ENCODE assay signal across 21 cellular contexts in the genomic region with DNA sequence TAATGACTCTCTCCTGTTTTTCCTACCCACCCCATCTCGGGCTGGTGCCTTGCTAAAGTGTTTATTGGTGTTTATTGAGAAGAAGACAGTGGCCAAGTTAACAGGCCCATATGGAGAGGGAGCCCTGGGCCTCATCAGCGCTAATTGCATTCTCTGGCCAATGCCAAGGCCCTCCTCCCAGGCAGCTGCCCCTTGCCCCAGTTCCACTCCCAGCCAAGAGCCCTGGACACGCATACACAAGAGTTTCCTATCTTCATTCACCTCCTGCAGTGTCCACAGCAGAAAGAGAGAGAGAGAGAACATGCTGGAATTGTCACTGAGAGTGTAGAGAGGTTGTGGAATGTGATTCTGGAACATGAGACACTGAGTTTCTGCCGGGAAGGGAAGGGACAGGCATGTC. TPM values are rescaled to one million over a fixed set of nuclear protein-coding genes. Genes with fewer than 3 reads are reported as not detected.
DNase-seq lines count a peak whose midpoint lies in the region; ATAC-seq, FAIRE-seq and TF ChIP-seq lines count a peak whose summit lies in the region.
"Had no signal": no experiment of that assay in that cellular context is flagged by ENCODE, and none has a peak within 500 bp of the region (broad histone marks: within the 10 kb centered on the region; RNA-seq: fewer than 3 reads in every experiment).

No MANE protein-coding gene starts in this region.

- intact Hi-C loops in PC-3 (cut with micrococcal nuclease) (no loop called here), kidney (cut with DNase I) (no loop called here)

- H3K4me3 ChIP-seq in PC-3 (ENCODE audit: low read length) (no peak overlapping the region; the same call in 1 of the 2 replicates), kidney (ENCODE audit: low read length in 2 of 2) (no peak overlapping the region)
- H3K4me3 ChIP-seq: K562 had no signal

- H3K79me2 ChIP-seq in PC-3 (ENCODE audit: low read length), result peaks cover 4% of the 10 kb centered on the region; the same call in 1 of the 2 replicates

- H3K9ac ChIP-seq in PC-3 (ENCODE audit: low read length) (no peak overlapping the region), kidney (ENCODE audit: low read length in 2 of 2) (no peak overlapping the region)

- H3K36me3 Mint-ChIP-seq in stimulated activated effector memory CD8-positive, alpha-beta T cell treated with anti-CD3 and anti-CD28 coated beads, Interleukin-12 subunit alpha, Interleukin-12 subunit beta, amount 100 ng/mL, for 72 hours, result no peaks in the 10 kb centered on the region
- no peaks in the 10 kb centered on the region for H3K36me3 Mint-ChIP-seq in endothelial cell (ENCODE audit: low read depth, unreplicated experiment)
- H3K36me3 Mint-ChIP-seq: CD4-positive, CD25-positive, alpha-beta regulatory T cell; T-cell had no signal

- no peaks in the 10 kb centered on the region for H4K20me1 ChIP-seq in PC-3 (ENCODE audit: low read length)

- no TSS peak for BruUV-seq in PC-3 (replicated peaks; lab: Mats Ljungman, UMichigan)

- H3K4me1 ChIP-seq in PC-3 (ENCODE audit: insufficient read depth, low read length), result peaks cover 36% of the 10 kb centered on the region
- peaks cover 0 to 4% of the 10 kb centered on the region in 2 donors for H3K4me1 ChIP-seq in kidney (ENCODE audit: control insufficient read depth in 1 of 2, insufficient read depth in 1 of 2, low read depth in 1 of 2, low read length in 2 of 2)

- no peaks in the 10 kb centered on the region for H3K4me1 Mint-ChIP-seq in stimulated activated effector memory CD8-positive, alpha-beta T cell treated with anti-CD3 and anti-CD28 coated beads, Interleukin-12 subunit alpha, Interleukin-12 subunit beta, amount 100 ng/mL, for 72 hours
- no peaks in the 10 kb centered on the region for H3K4me1 Mint-ChIP-seq in endothelial cell (ENCODE audit: unreplicated experiment)
- H3K4me1 Mint-ChIP-seq: activated T-helper 17 cell treated with anti-CD3 and anti-CD28 coated beads, Interleukin-2, amount 50 U/mL, for 72 hours; CD4-positive, CD25-positive, alpha-beta regulatory T cell; central memory CD8-positive, alpha-beta T cell; T-cell had no signal

- H2AFZ ChIP-seq in PC-3 (ENCODE audit: low read length), result no peak overlapping the region

- FAIRE-seq in kidney (lab: Jason Lieb, UNC), result no peak
- FAIRE-seq: K562 had no signal

- peak overlapping the region; percentile 73 for H3K4me2 ChIP-seq in PC-3 (ENCODE audit: low read length)

- DNase-seq in PC-3, result no peak
- peak; percentile 16 for DNase-seq in fibroblast of gingiva (ENCODE audit: low read depth)
- peak; percentile 32 for DNase-seq in kidney
- no peak for DNase-seq in stimulated activated effector memory CD8-positive, alpha-beta T cell treated with anti-CD3 and anti-CD28 coated beads, Interleukin-12 subunit alpha, Interleukin-12 subunit beta, amount 100 ng/mL, for 72 hours (ENCODE audit: low spot score in 2 of 2)
- DNase-seq in endothelial cell (ENCODE audit: low spot score), result no peak
- DNase-seq: activated CD4-positive, alpha-beta T cell treated with anti-CD3 and anti-CD28 coated beads for 48 hours; CD4-positive, CD25-positive, alpha-beta regulatory T cell; DMS153; MV-4-11; NCI-H187; NCI-H69; stimulated activated CD4-positive, alpha-beta T cell treated with anti-CD3 and anti-CD28 coated beads, Interleukin-15, amount 100 ng/mL, for 24 hours; T-cell had no signal

- H3K9me3 ChIP-seq in PC-3 (ENCODE audit: low read length), result no peaks in the 10 kb centered on the region
- H3K9me3 ChIP-seq in kidney (ENCODE audit: control insufficient read depth in 1 of 2, low read length in 2 of 2), result no peaks in the 10 kb centered on the region

- no peak overlapping the region for H3K4me3 Mint-ChIP-seq in stimulated activated effector memory CD8-positive, alpha-beta T cell treated with anti-CD3 and anti-CD28 coated beads, Interleukin-12 subunit alpha, Interleukin-12 subunit beta, amount 100 ng/mL, for 72 hours
- no peak overlapping the region for H3K4me3 Mint-ChIP-seq in endothelial cell (ENCODE audit: unreplicated experiment)
- H3K4me3 Mint-ChIP-seq: activated T-helper 17 cell treated with anti-CD3 and anti-CD28 coated beads, Interleukin-2, amount 50 U/mL, for 72 hours; CD4-positive, CD25-positive, alpha-beta regulatory T cell; central memory CD8-positive, alpha-beta T cell; T-cell had no signal

- H3K9me2 ChIP-seq in PC-3 (replicated peaks; ENCODE audit: low read length), result no peaks in the 10 kb centered on the region

- no peaks in the 10 kb centered on the region for H3K27me3 ChIP-seq in PC-3 (ENCODE audit: low read length)

- H3K36me3 ChIP-seq in PC-3 (ENCODE audit: low read depth, low read length) (no peaks in the 10 kb centered on the region), kidney (ENCODE audit: control insufficient read depth in 1 of 2, insufficient read depth in 2 of 2, low read length in 2 of 2) (no peaks in the 10 kb centered on the region)

- CTCF ChIA-PET in PC-3 (lab: Charles Lee), result no interaction called here

- peak overlapping the region; percentile 17 for H3K27ac Mint-ChIP-seq in stimulated activated effector memory CD8-positive, alpha-beta T cell treated with anti-CD3 and anti-CD28 coated beads, Interleukin-12 subunit alpha, Interleukin-12 subunit beta, amount 100 ng/mL, for 72 hours
- H3K27ac Mint-ChIP-seq in endothelial cell (ENCODE audit: unreplicated experiment), result no peak overlapping the region
- H3K27ac Mint-ChIP-seq: activated T-helper 17 cell treated with anti-CD3 and anti-CD28 coated beads, Interleukin-2, amount 50 U/mL, for 72 hours; CD4-positive, CD25-positive, alpha-beta regulatory T cell; T-cell had no signal

- ATAC-seq in PC-3, result peak; percentile 29
- ATAC-seq in stimulated activated effector memory CD8-positive, alpha-beta T cell treated with anti-CD3 and anti-CD28 coated beads, Interleukin-12 subunit alpha, Interleukin-12 subunit beta, amount 100 ng/mL, for 72 hours, result no peak
- ATAC-seq in HG03135 (IDR thresholded peaks at IDR 0.05; ENCODE audit: unreplicated experiment), result no peak
- no peak for ATAC-seq in GM18909 (IDR thresholded peaks at IDR 0.05; ENCODE audit: poor library complexity, unreplicated experiment)
- ATAC-seq: activated T-helper 17 cell treated with anti-CD3 and anti-CD28 coated beads, Interleukin-2, amount 50 U/mL, for 72 hours; esophagus mucosa; K562; left lobe of liver; T-cell had no signal

- H3K9me3 Mint-ChIP-seq in stimulated activated effector memory CD8-positive, alpha-beta T cell treated with anti-CD3 and anti-CD28 coated beads, Interleukin-12 subunit alpha, Interleukin-12 subunit beta, amount 100 ng/mL, for 72 hours, result no peaks in the 10 kb centered on the region
- no peaks in the 10 kb centered on the region for H3K9me3 Mint-ChIP-seq in endothelial cell (ENCODE audit: unreplicated experiment)
- H3K9me3 Mint-ChIP-seq: activated T-helper 17 cell treated with anti-CD3 and anti-CD28 coated beads, Interleukin-2, amount 50 U/mL, for 72 hours; central memory CD8-positive, alpha-beta T cell; T-cell had no signal

- POLR2A ChIA-PET in PC-3 (lab: Charles Lee; ENCODE audit: unreplicated experiment), result no interaction called here

- peaks cover 12% of the 10 kb centered on the region for H3K27me3 Mint-ChIP-seq in endothelial cell (ENCODE audit: unreplicated experiment)

- H3F3A ChIP-seq in PC-3 (ENCODE audit: low read length, unreplicated experiment), result no peaks in the 10 kb centered on the region

- H3K27ac ChIP-seq in PC-3 (ENCODE audit: low read length), result peak overlapping the region; percentile 26; the same call in 1 of the 2 replicates
- peak overlapping the region in 1 of 2 donors; percentile 23 for H3K27ac ChIP-seq in kidney (ENCODE audit: low read depth in 2 of 2, low read length in 2 of 2)

- no peak for TF ChIP-seq CTCF in PC-3 (conservative IDR thresholded peaks at IDR 0.05; ENCODE audit: low read depth, low read length)
- no peak for TF ChIP-seq CTCF in kidney (IDR thresholded peaks at IDR 0.05; ENCODE audit: borderline replicate concordance, extremely low read depth, insufficient read depth)
- TF ChIP-seq CTCF in endothelial cell (IDR thresholded peaks at IDR 0.05; ENCODE audit: unreplicated experiment), result no peak

RNA-seq across cellular contexts. Expression of gene VWA5B1, which starts 25.4 kb away (rescaled TPM):
- total RNA-seq in PC-3 (2014; rRNA removed) (not detected in 2 replicates), kidney (1.4 TPM), endothelial cell (ENCODE audit: unreplicated experiment) (not detected)
- 0.69 TPM for polyA plus RNA-seq in kidney (ENCODE audit: insufficient read depth, low read depth, low replicate concordance)
- total RNA-seq: CD4-positive, CD25-positive, alpha-beta regulatory T cell; esophagus mucosa; glomerular endothelial cell; K562; left lobe of liver had no signal
- polyA plus RNA-seq: K562 had no signal

Comparison
In these comparisons a context has a peak if more than half of its experiments do, and no peak if none do; other contexts are left out.
1. DNase-seq: peak in fibroblast of gingiva (single experiment) and kidney (single experiment); none in PC-3 (single experiment), stimulated activated effector memory CD8-positive, alpha-beta T cell treated with anti-CD3 and anti-CD28 coated beads, Interleukin-12 subunit alpha, Interleukin-12 subunit beta, amount 100 ng/mL, for 72 hours (0 of 2) and endothelial cell (single experiment).